Comparison of ENCODE assay signal across 8 cellular contexts in the genomic region with DNA sequence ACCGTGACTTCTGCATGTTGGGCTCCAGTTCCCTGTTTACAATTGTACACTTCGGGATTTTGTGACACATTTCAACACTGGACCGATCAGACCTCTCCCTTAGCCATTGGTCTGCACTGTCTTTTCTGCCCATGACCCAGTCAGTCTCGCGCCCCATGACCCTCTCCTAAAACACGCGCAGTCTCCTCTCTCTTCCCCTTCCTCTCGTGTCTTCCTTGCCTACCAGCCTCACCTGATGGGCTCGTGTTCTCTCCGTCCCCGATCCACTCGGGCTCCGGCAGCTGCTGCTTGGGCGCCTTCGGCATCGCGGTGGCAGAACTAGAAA. TPM values are rescaled to one million over a fixed set of nuclear protein-coding genes. Genes with fewer than 3 reads are reported as not detected.
A peak's percentile ranks its signal among the peaks of the same experiment; 100 is the strongest.
DNase-seq lines count a peak whose midpoint lies in the region; ATAC-seq and TF ChIP-seq lines count a peak whose summit lies in the region.

No MANE protein-coding gene starts in this region.

- intact Hi-C loops in CD4-positive, alpha-beta T cell (cut with DNase I, micrococcal nuclease): loop anchor here (1.0 to 10.0 kb wide), 8 partner anchors 13 to 1092 kb away; a partner anchor contains a TSS

- POLR2A ChIA-PET in CD4-positive, alpha-beta T cell (lab: Charles Lee): interaction anchor here (0.7 to 3.2 kb wide), 28 partner anchors 9 to 588 kb away, joined by 3 to 106 read pairs (median 5); a partner anchor contains a TSS

- H3K4me3 ChIP-seq in choroid plexus epithelial cell (ENCODE audit: low read depth, low read length): peak overlapping the region; percentile 79

- no peaks in the 10 kb centered on the region for H3K27me3 Mint-ChIP-seq in CD4-positive, alpha-beta T cell
- H3K27me3 Mint-ChIP-seq in IgD-negative memory B cell (peaks cover 3% of the 10 kb centered on the region), mesothelial cell of epicardium (ENCODE audit: low read depth) (no peaks in the 10 kb centered on the region)

- no peak for TF ChIP-seq CTCF in CD4-positive, alpha-beta T cell (IDR thresholded peaks at IDR 0.05)
- no peak for TF ChIP-seq CTCF in choroid plexus epithelial cell (conservative IDR thresholded peaks at IDR 0.05; ENCODE audit: low read depth, low read length)
- TF ChIP-seq CTCF in mesothelial cell of epicardium (IDR thresholded peaks at IDR 0.05; ENCODE audit: unreplicated experiment): no peak

- CTCF ChIA-PET in CD4-positive, alpha-beta T cell (lab: Charles Lee): interaction anchor here (0.9 to 2.3 kb wide), 12 partner anchors 26 to 152 kb away, joined by 3 to 17 read pairs (median 4); a partner anchor contains a TSS

- H3K4me1 Mint-ChIP-seq in CD4-positive, alpha-beta T cell (ENCODE audit: low read depth): peaks cover 56% of the 10 kb centered on the region
- H3K4me1 Mint-ChIP-seq in IgD-negative memory B cell (peaks cover 32 to 49% (median 41%) of the 10 kb centered on the region in 3 donors), mesothelial cell of epicardium (peaks cover 48% of the 10 kb centered on the region)

- no peaks in the 10 kb centered on the region for H3K9me3 ChIP-seq in CD4-positive, alpha-beta T cell (ENCODE audit: control insufficient read depth, low read length)

- no peaks in the 10 kb centered on the region for H3K27me3 ChIP-seq in CD4-positive, alpha-beta T cell (ENCODE audit: control insufficient read depth, insufficient read depth, low read length)

- DNase-seq in CD4-positive, alpha-beta T cell: no peak
- no peak for DNase-seq in choroid plexus epithelial cell (ENCODE audit: low read depth)
- no peak for DNase-seq in mesothelial cell of epicardium (ENCODE audit: low spot score in 2 of 2, unreplicated experiment in 2 of 2)
- DNase-seq in SIG-M5 (lab: John Stamatoyannopoulos, UW): no peak
- no peak for DNase-seq in NCI-H69 (lab: John Stamatoyannopoulos, UW)
- DNase-seq in activated CD8-positive, alpha-beta memory T cell treated with anti-CD3 and anti-CD28 coated beads, Interleukin-2, amount 50 U/mL, for 4 hours: no peak

- no peaks in the 10 kb centered on the region for H3K9me3 Mint-ChIP-seq in CD4-positive, alpha-beta T cell
- no peaks in the 10 kb centered on the region for H3K9me3 Mint-ChIP-seq in IgD-negative memory B cell
- H3K9me3 Mint-ChIP-seq in mesothelial cell of epicardium: no peaks in the 10 kb centered on the region

- H3K27ac ChIP-seq in CD4-positive, alpha-beta T cell (ENCODE audit: low read depth, low read length): peak overlapping the region; percentile 94

- peak overlapping the region; percentile 98 for H3K27ac Mint-ChIP-seq in CD4-positive, alpha-beta T cell
- peak overlapping the region; percentile 94 to 99 (median 99) for H3K27ac Mint-ChIP-seq in IgD-negative memory B cell
- H3K27ac Mint-ChIP-seq in mesothelial cell of epicardium: peak overlapping the region; percentile 100

- H3K36me3 Mint-ChIP-seq in CD4-positive, alpha-beta T cell (ENCODE audit: low read depth): peaks cover 40% of the 10 kb centered on the region
- H3K36me3 Mint-ChIP-seq in IgD-negative memory B cell: no peaks in the 10 kb centered on the region
- H3K36me3 Mint-ChIP-seq in mesothelial cell of epicardium: no peaks in the 10 kb centered on the region

- ATAC-seq in CD4-positive, alpha-beta T cell (ENCODE audit: poor library complexity): peak; percentile 31
- ATAC-seq in GM21515 (IDR thresholded peaks at IDR 0.05; ENCODE audit: unreplicated experiment): peak; percentile 16

- H3K4me3 Mint-ChIP-seq in CD4-positive, alpha-beta T cell: peak overlapping the region; percentile 100
- peak overlapping the region; percentile 95 to 99 (median 96) for H3K4me3 Mint-ChIP-seq in IgD-negative memory B cell
- H3K4me3 Mint-ChIP-seq in mesothelial cell of epicardium: peak overlapping the region; percentile 95

RNA-seq across cellular contexts. Expression of a gene that starts 0.5 kb away (rescaled TPM):
- 10 to 100 TPM; 86.1 to 88.0 TPM for total RNA-seq in CD4-positive, alpha-beta T cell
- polyA plus RNA-seq in IgD-negative memory B cell: 33.7 TPM
- total RNA-seq in mesothelial cell of epicardium: 71.4 to 73.6 TPM (median 71.5 TPM) in 3 replicates

RNA-seq across cellular contexts. Expression of a gene that starts 13.6 kb away (rescaled TPM):
- total RNA-seq in CD4-positive, alpha-beta T cell: 10 to 100 TPM; 10.3 to 13.2 TPM
- polyA plus RNA-seq in IgD-negative memory B cell: 8.8 TPM
- 23.7 to 25.5 TPM (median 23.9 TPM) in 3 replicates for total RNA-seq in mesothelial cell of epicardium

RNA-seq across cellular contexts. Expression of a gene that starts 14.4 kb away (rescaled TPM):
- total RNA-seq in CD4-positive, alpha-beta T cell: 100 to 1,000 TPM; 145 to 151 TPM
- polyA plus RNA-seq in IgD-negative memory B cell: 46.1 TPM
- 88.2 to 93.1 TPM (median 91.9 TPM) in 3 replicates for total RNA-seq in mesothelial cell of epicardium

RNA-seq across cellular contexts. Expression of a gene that starts 46.3 kb away (rescaled TPM):
- 10 to 100 TPM; 92.2 to 95.3 TPM for total RNA-seq in CD4-positive, alpha-beta T cell
- polyA plus RNA-seq in IgD-negative memory B cell: 28.0 TPM
- total RNA-seq in mesothelial cell of epicardium: 107 to 120 TPM (median 117 TPM) in 3 replicates

RNA-seq across cellular contexts. Expression of a gene that starts 46.9 kb away (rescaled TPM):
- 10 to 100 TPM; 15.3 to 15.5 TPM for total RNA-seq in CD4-positive, alpha-beta T cell
- 146 TPM for polyA plus RNA-seq in IgD-negative memory B cell
- 29.8 to 33.5 TPM (median 30.2 TPM) in 3 replicates for total RNA-seq in mesothelial cell of epicardium
